Comparison of ENCODE assay signal across 10 cellular contexts in genomic region chr18:46660955-46661749, GRCh38. TPM values are rescaled to one million over a fixed set of nuclear protein-coding genes. Genes with fewer than 3 reads are reported as not detected.
DNase-seq lines count a peak whose midpoint lies in the region; ATAC-seq and TF ChIP-seq lines count a peak whose summit lies in the region.
"Had no signal": no experiment of that assay in that cellular context is flagged by ENCODE, and none has a peak within 500 bp of the region (broad histone marks: within the 10 kb centered on the region; RNA-seq: fewer than 3 reads in every experiment).

No MANE protein-coding gene starts in this region.

- H3K27ac ChIP-seq in mesenchymal stem cell (ENCODE audit: low read length, poor library complexity, severe bottlenecking) (no peak overlapping the region), smooth muscle cell (ENCODE audit: low read depth) (no peak overlapping the region), Peyer's patch (no peak overlapping the region), ovary (no peak overlapping the region)
- H3K27ac ChIP-seq: SJSA1 had no signal

- no peaks in the 10 kb centered on the region for H3K9me3 ChIP-seq in mesenchymal stem cell (ENCODE audit: control insufficient read depth, low read length)
- no peaks in the 10 kb centered on the region for H3K9me3 ChIP-seq in smooth muscle cell (replicated peaks; ENCODE audit: low read depth)
- H3K9me3 ChIP-seq in Peyer's patch, result no peaks in the 10 kb centered on the region
- H3K9me3 ChIP-seq in ovary, result no peaks in the 10 kb centered on the region
- H3K9me3 ChIP-seq: SJSA1 had no signal

- no peaks in the 10 kb centered on the region for H3K79me2 ChIP-seq in smooth muscle cell (ENCODE audit: low read depth)

- TF ChIP-seq POLR2A in Peyer's patch (IDR thresholded peaks at IDR 0.05), result no peak
- TF ChIP-seq POLR2A in ovary (IDR thresholded peaks at IDR 0.05), result no peak

- intact Hi-C loops in ovary (cut with DNase I), result loop anchor here in 1 of 4 donors (10.0 kb wide), 1 partner anchor 486 kb away; a partner anchor contains a TSS

- H2BK12ac ChIP-seq in mesenchymal stem cell (ENCODE audit: low read length in 2 of 2), result no peak overlapping the region

- H3K18ac ChIP-seq in mesenchymal stem cell (ENCODE audit: low read depth in 1 of 2, low read length in 2 of 2), result no peak overlapping the region

- H3F3A ChIP-seq in smooth muscle cell (ENCODE audit: low read depth), result no peaks in the 10 kb centered on the region

- H3K23ac ChIP-seq in mesenchymal stem cell (ENCODE audit: low read length in 2 of 2), result no peak overlapping the region

- H3K79me1 ChIP-seq in mesenchymal stem cell (replicated peaks; ENCODE audit: low read length, poor library complexity, severe bottlenecking), result no peaks in the 10 kb centered on the region

- TF ChIP-seq CTCF in smooth muscle cell (IDR thresholded peaks at IDR 0.05; ENCODE audit: borderline replicate concordance, insufficient read depth, poor library complexity, severe bottlenecking), result no peak
- TF ChIP-seq CTCF in Peyer's patch (IDR thresholded peaks at IDR 0.05), result no peak
- TF ChIP-seq CTCF in ovary (IDR thresholded peaks at IDR 0.05), result no peak

- H2AFZ ChIP-seq in mesenchymal stem cell (ENCODE audit: low read depth, low read length) (no peak overlapping the region), smooth muscle cell (ENCODE audit: low read depth) (no peak overlapping the region)

- 73% methylated on average over 9 of the region's 9 CpGs for WGBS in mesenchymal stem cell
- 76% methylated on average over 9 of the region's 9 CpGs for WGBS in smooth muscle cell (ENCODE audit: low lambda C conversion rate)
- WGBS in ovary, 3 donors, result 51 to 65% (median 62%) methylated on average over 9 of the region's 9 CpGs

- H2BK120ac ChIP-seq in mesenchymal stem cell (ENCODE audit: low read depth, low read length), result no peak overlapping the region

- H2BK5ac ChIP-seq in mesenchymal stem cell (ENCODE audit: low read depth, low read length, poor library complexity, severe bottlenecking), result no peak overlapping the region

- no peaks in the 10 kb centered on the region for H4K20me1 ChIP-seq in smooth muscle cell (ENCODE audit: low read depth)

- TF ChIP-seq EP300 in ovary (IDR thresholded peaks at IDR 0.05), result no peak

- peak; percentile 95 for DNase-seq in Ammon's horn (ENCODE audit: low spot score)
- peak; percentile 69 for DNase-seq in LHCN-M2 (ENCODE audit: low read depth)
- DNase-seq in cerebellum (ENCODE audit: low spot score), result peak; percentile 87
- DNase-seq in mesenchymal stem cell, result peak; percentile 26
- no peak for DNase-seq in smooth muscle cell (lab: John Stamatoyannopoulos, UW; ENCODE audit: unreplicated experiment)
- no peak for DNase-seq in Peyer's patch
- no peak for DNase-seq in ovary
- DNase-seq: NCI-H1105 had no signal

- H2BK15ac ChIP-seq in mesenchymal stem cell (ENCODE audit: low read depth, poor library complexity, severe bottlenecking), result no peak overlapping the region

- H3K4me3 ChIP-seq in mesenchymal stem cell (ENCODE audit: insufficient read depth in 1 of 2, low read depth in 1 of 2, low read length in 2 of 2), result no peak overlapping the region
- no peak overlapping the region for H3K4me3 ChIP-seq in smooth muscle cell
- no peak overlapping the region for H3K4me3 ChIP-seq in Peyer's patch
- no peak overlapping the region for H3K4me3 ChIP-seq in ovary
- H3K4me3 ChIP-seq: SJSA1 had no signal

- H3K9ac ChIP-seq in mesenchymal stem cell (ENCODE audit: low read length) (no peak overlapping the region), smooth muscle cell (ENCODE audit: low read depth) (no peak overlapping the region)

- no peak overlapping the region for H4K91ac ChIP-seq in mesenchymal stem cell (ENCODE audit: low read length)

- no peaks in the 10 kb centered on the region for H3K4me1 ChIP-seq in mesenchymal stem cell (ENCODE audit: control insufficient read depth, insufficient read depth, low read depth, low read length)
- H3K4me1 ChIP-seq in smooth muscle cell (ENCODE audit: low read depth), result no peaks in the 10 kb centered on the region
- H3K4me1 ChIP-seq in Peyer's patch, result no peaks in the 10 kb centered on the region
- no peaks in the 10 kb centered on the region for H3K4me1 ChIP-seq in ovary (ENCODE audit: insufficient read depth)
- H3K4me1 ChIP-seq: SJSA1 had no signal

- peak overlapping the region; percentile 31 for H4K8ac ChIP-seq in mesenchymal stem cell (ENCODE audit: low read length)

- no peak overlapping the region for H3K4me2 ChIP-seq in mesenchymal stem cell (ENCODE audit: low read length, poor library complexity, severe bottlenecking)
- H3K4me2 ChIP-seq in smooth muscle cell, result no peak overlapping the region

- no peak overlapping the region for H3K4ac ChIP-seq in mesenchymal stem cell (ENCODE audit: low read depth in 1 of 2, low read length in 2 of 2)

- H2AK5ac ChIP-seq in mesenchymal stem cell (ENCODE audit: low read length, severe bottlenecking), result no peak overlapping the region

- H3K27me3 ChIP-seq in mesenchymal stem cell (ENCODE audit: control insufficient read depth in 1 of 2, insufficient read depth in 1 of 2, low read length in 2 of 2), result peaks cover 22% of the 10 kb centered on the region in 2 experiments
- no peaks in the 10 kb centered on the region for H3K27me3 ChIP-seq in smooth muscle cell (ENCODE audit: low read depth)
- no peaks in the 10 kb centered on the region for H3K27me3 ChIP-seq in Peyer's patch
- no peaks in the 10 kb centered on the region for H3K27me3 ChIP-seq in ovary
- H3K27me3 ChIP-seq: SJSA1 had no signal

- ATAC-seq in GM19328 (IDR thresholded peaks at IDR 0.05; ENCODE audit: unreplicated experiment), result no peak

- H3K36me3 ChIP-seq in mesenchymal stem cell (ENCODE audit: control insufficient read depth in 1 of 2, insufficient read depth in 2 of 2, low read depth in 1 of 2, low read length in 2 of 2) (no peaks in the 10 kb centered on the region), smooth muscle cell (ENCODE audit: low read depth) (no peaks in the 10 kb centered on the region), Peyer's patch (no peaks in the 10 kb centered on the region), ovary (no peaks in the 10 kb centered on the region)
- H3K36me3 ChIP-seq: SJSA1 had no signal

- H3K14ac ChIP-seq in mesenchymal stem cell (ENCODE audit: low read length in 2 of 2), result no peak overlapping the region

RNA-seq across cellular contexts. Expression of gene LOXHD1, which starts 4.1 kb away (rescaled TPM):
- total RNA-seq in LHCN-M2 (2014; rRNA removed), result not detected in 2 replicates
- not detected for polyA plus RNA-seq in LHCN-M2 (2012)
- total RNA-seq in cerebellum, result 0.18 TPM
- not detected for polyA plus RNA-seq in mesenchymal stem cell (2013, experiment 1 of 2)
- polyA plus RNA-seq in mesenchymal stem cell (2013, experiment 2 of 2), result not detected
- not detected in 2 replicates for total RNA-seq in smooth muscle cell
- not detected in 2 replicates for polyA plus RNA-seq in smooth muscle cell
- total RNA-seq in Peyer's patch, result under 1 TPM in 2 of 4 donors, not detected in 2; 0.19 to 0.83 TPM
- under 1 TPM in 4 of 7 donors, not detected in 3; 0.13 to 0.72 (median 0.31) TPM for total RNA-seq in ovary
- 1 to 10 TPM in 1 of 2 donors, under 1 TPM in 1; 0.29 to 1.2 TPM for polyA plus RNA-seq in ovary
- total RNA-seq: SJSA1 had no signal

Comparison
In these comparisons a context has a peak if more than half of its experiments do, and no peak if none do; other contexts are left out.
1. DNase-seq: peak in Ammon's horn (single experiment), LHCN-M2 (single experiment), cerebellum (single experiment) and mesenchymal stem cell (single experiment); none in smooth muscle cell (single experiment), Peyer's patch (0 of 3) and ovary (0 of 5).